Comparison of ENCODE assay signal across 1 cellular context in the genomic region with DNA sequence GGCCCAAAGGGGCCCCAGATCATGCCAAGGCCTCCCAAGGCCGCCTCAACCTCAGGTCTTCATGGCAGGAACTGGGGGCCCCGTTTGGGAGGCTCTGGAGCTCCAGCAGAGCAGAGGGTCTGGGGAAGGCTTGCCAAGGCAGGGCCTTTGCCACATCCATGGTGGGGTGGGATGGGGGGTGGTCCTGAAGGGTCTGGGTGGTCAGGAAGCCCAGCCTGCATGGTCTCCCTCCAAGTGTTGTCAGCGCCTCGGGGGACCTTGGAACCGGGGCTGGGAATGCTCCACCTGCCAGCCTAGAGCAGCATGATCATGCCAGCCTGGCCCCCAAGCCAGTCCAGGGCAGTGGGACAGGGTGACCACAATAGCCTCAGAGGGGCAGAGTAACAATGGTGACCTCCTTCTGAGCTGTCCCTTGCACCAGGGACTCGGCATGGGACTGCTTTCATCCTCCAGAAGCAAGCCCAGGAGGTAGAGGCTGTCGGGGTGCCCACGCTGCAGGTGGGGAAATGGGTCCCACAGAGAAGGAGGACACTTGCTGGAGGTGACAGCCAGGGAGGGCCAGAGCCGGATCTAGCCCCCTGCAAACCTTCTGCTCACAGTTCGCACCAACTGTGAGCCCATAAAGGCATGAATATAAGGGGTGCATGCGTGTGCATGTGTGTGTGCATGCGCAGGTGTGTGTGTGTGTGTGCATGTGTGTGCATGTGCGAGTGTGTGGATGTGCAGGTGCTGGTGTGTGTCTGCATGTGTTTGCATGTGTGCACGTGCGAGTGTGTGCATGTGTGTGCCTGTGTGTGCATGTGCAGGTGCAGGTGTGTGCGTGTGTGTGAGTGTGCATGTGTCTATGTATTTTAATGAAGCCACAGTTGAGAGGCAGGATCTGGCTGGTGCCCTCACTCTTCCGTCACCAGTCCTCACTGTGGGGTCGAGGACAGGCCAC.
TF ChIP-seq lines count a peak whose summit lies in the region.

No MANE protein-coding gene starts in this region.

TF ChIP-seq in HepG2, 621 proteins besides CTCF, POLR2A, EP300 and RAD21:
- no peak for TF ChIP-seq FOXK2 (IDR thresholded peaks at IDR 0.05)
- TF ChIP-seq, protein P1, sequence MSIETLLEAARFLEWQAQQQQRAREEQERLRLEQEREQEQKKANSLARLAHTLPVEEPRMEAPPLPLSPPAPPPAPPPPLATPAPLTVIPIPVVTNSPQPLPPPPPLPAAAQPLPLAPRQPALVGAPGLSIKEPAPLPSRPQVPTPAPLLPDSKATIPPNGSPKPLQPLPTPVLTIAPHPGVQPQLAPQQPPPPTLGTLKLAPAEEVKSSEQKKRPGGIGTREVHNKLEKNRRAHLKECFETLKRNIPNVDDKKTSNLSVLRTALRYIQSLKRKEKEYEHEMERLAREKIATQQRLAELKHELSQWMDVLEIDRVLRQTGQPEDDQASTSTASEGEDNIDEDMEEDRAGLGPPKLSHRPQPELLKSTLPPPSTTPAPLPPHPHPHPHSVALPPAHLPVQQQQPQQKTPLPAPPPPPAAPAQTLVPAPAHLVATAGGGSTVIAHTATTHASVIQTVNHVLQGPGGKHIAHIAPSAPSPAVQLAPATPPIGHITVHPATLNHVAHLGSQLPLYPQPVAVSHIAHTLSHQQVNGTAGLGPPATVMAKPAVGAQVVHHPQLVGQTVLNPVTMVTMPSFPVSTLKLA (IDR thresholded peaks at IDR 0.05) = peak; percentile 94
